Comparison of ENCODE assay signal across 5 cellular contexts in the genomic region with DNA sequence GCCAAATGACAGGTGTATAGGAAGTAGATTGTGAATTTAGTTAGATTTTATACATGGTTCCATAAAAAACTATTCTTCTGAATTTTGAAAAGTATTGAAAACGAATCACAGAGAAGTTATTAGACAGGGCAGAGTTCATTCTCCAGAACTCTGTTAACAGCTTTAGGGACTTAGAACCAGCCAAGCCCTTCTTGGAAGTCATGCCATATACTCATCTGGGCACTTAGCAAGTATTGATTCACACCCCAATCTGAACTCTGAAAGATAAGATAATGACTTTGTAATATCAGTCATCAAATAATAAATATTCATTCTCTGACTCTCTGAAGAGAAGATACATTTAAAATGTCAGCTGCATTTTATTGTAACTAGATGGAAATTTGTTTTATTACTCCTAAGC.
"Had no signal": no experiment of that assay in that cellular context is flagged by ENCODE, and none has a peak within 500 bp of the region (broad histone marks: within the 10 kb centered on the region; RNA-seq: fewer than 3 reads in every experiment).

No MANE protein-coding gene starts in this region.

- ATAC-seq: K562 had no signal

- H3K4me3 ChIP-seq: GM23338, K562 had no signal

- H3K9me3 Mint-ChIP-seq: GM23338, H9 had no signal

- H3K4me3 Mint-ChIP-seq: GM23338, H9 had no signal

- H3K27ac Mint-ChIP-seq: GM23338, H9 had no signal

- DNase-seq: H9, HCEC 1CT, IMR-90 had no signal
